In the genomic region with DNA sequence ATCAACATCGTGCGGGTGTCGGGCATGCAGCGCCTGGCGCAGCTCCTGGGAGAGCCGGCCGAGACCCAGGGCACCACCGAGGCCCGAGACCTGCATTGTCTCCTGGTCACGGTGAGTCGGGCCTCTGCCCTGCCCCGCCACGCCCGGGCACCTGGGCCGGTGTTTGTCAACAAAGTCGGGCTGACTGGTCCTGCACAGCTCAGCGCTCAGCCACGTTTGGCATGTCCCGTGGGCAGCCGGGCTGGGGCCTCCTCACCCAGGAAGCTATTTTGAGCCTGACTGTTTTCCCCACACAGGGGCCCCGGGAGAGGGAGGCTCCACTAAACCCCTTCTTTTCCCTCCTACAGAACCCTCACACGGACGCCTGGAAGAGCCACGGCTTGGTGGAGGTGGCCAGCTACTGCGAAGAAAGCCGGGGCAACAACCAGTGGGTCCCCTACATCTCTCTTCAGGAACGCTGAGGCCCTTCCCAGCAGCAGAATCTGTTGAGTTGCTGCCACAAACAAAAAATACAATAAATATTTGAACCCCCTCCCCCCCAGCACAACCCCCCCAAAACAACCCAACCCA, we compare ENCODE assay signal across 8 cellular contexts. TPM values are rescaled to one million over a fixed set of nuclear protein-coding genes. Genes with fewer than 3 reads are reported as not detected.
A peak's percentile ranks its signal among the peaks of the same experiment; 100 is the strongest.
DNase-seq lines count a peak whose midpoint lies in the region; ATAC-seq, FAIRE-seq and TF ChIP-seq lines count a peak whose summit lies in the region.

No MANE protein-coding gene starts in this region.

- no peak for TF ChIP-seq POLR2A in NB4 (IDR thresholded peaks at IDR 0.05; ENCODE audit: extremely low read depth, insufficient read length)

- peak in 1 of 3 donors; percentile 9 for DNase-seq in CD4-positive, CD25-positive, alpha-beta regulatory T cell
- peak; percentile 27 for DNase-seq in NB4 (ENCODE audit: low read depth)
- DNase-seq in kidney: peak; percentile 90
- peak; percentile 27 to 33 for DNase-seq in stimulated activated CD4-positive, alpha-beta T cell treated with anti-CD3 and anti-CD28 coated beads, Interleukin-4, amount 100 ng/mL, for 4 hours
- no peak for DNase-seq in urothelium cell line (ENCODE audit: low spot score)
- no peak for DNase-seq in SHP77 (lab: John Stamatoyannopoulos, UW)

- no peaks in the 10 kb centered on the region for H3K27me3 ChIP-seq in CD4-positive, CD25-positive, alpha-beta regulatory T cell (ENCODE audit: control insufficient read depth, insufficient read depth, low read length)

- peak overlapping the region; percentile 85 for H3K27ac ChIP-seq in CD4-positive, CD25-positive, alpha-beta regulatory T cell (ENCODE audit: insufficient read depth, low read length, poor library complexity, severe bottlenecking)
- H3K27ac ChIP-seq in kidney (ENCODE audit: low read depth in 2 of 2, low read length in 2 of 2): peak overlapping the region; percentile 96 to 98

- peak overlapping the region; percentile 95 to 97 (median 96) for H3K27ac Mint-ChIP-seq in CD4-positive, CD25-positive, alpha-beta regulatory T cell
- H3K27ac Mint-ChIP-seq in brain: peak overlapping the region in 4 of 5 experiments; percentile 69 to 77 (median 70)

- ATAC-seq in CD4-positive, CD25-positive, alpha-beta regulatory T cell (ENCODE audit: low read depth in 2 of 2): no peak
- ATAC-seq in GM21825 (IDR thresholded peaks at IDR 0.05; ENCODE audit: unreplicated experiment): no peak

- peaks cover 38% of the 10 kb centered on the region for H3K4me1 ChIP-seq in CD4-positive, CD25-positive, alpha-beta regulatory T cell (ENCODE audit: control insufficient read depth, insufficient read depth, low read length, poor library complexity, severe bottlenecking)
- peaks cover 0 to 13% of the 10 kb centered on the region in 2 donors for H3K4me1 ChIP-seq in kidney (ENCODE audit: control insufficient read depth in 1 of 2, insufficient read depth in 1 of 2, low read depth in 1 of 2, low read length in 2 of 2)

- no peaks in the 10 kb centered on the region for H3K9me3 ChIP-seq in CD4-positive, CD25-positive, alpha-beta regulatory T cell (ENCODE audit: control insufficient read depth in 2 of 2, low read length in 2 of 2)
- H3K9me3 ChIP-seq in kidney (ENCODE audit: control insufficient read depth in 1 of 2, low read length in 2 of 2): no peaks in the 10 kb centered on the region

- intact Hi-C loops in kidney (cut with DNase I): no loop called here

- H3K9me3 Mint-ChIP-seq in CD4-positive, CD25-positive, alpha-beta regulatory T cell: peaks cover 0 to 4% (median 0%) of the 10 kb centered on the region in 7 donors
- H3K9me3 Mint-ChIP-seq in brain: peaks cover 0 to 14% (median 9%) of the 10 kb centered on the region in 5 experiments

- TF ChIP-seq CTCF in NB4 (IDR thresholded peaks at IDR 0.05; ENCODE audit: low read depth, low read length) (no peak), brain (conservative IDR thresholded peaks at IDR 0.05) (no peak), kidney (IDR thresholded peaks at IDR 0.05; ENCODE audit: borderline replicate concordance, extremely low read depth, insufficient read depth) (no peak)

- peaks cover 20% of the 10 kb centered on the region for H3K27me3 Mint-ChIP-seq in CD4-positive, CD25-positive, alpha-beta regulatory T cell
- peaks cover 64% of the 10 kb centered on the region for H3K27me3 Mint-ChIP-seq in brain

- no peak for FAIRE-seq in kidney (lab: Jason Lieb, UNC)
- no peak for FAIRE-seq in urothelium cell line (lab: Jason Lieb, UNC)

- peaks cover 6% of the 10 kb centered on the region for H3K36me3 Mint-ChIP-seq in CD4-positive, CD25-positive, alpha-beta regulatory T cell
- H3K36me3 Mint-ChIP-seq in brain: no peaks in the 10 kb centered on the region

- peak overlapping the region; percentile 99 for H3K4me3 ChIP-seq in CD4-positive, CD25-positive, alpha-beta regulatory T cell (ENCODE audit: low read depth, low read length)
- H3K4me3 ChIP-seq in NB4 (ENCODE audit: low read depth, low read length) (peak overlapping the region; percentile 97), kidney (ENCODE audit: low read length in 2 of 2) (peak overlapping the region; percentile 99)

- peak overlapping the region; percentile 87 to 98 for H3K9ac ChIP-seq in kidney (ENCODE audit: low read length in 2 of 2)

- H3K36me3 ChIP-seq in CD4-positive, CD25-positive, alpha-beta regulatory T cell (ENCODE audit: control insufficient read depth, insufficient read depth, low read length): no peaks in the 10 kb centered on the region
- peaks cover 4 to 9% of the 10 kb centered on the region in 2 donors for H3K36me3 ChIP-seq in kidney (ENCODE audit: control insufficient read depth in 1 of 2, insufficient read depth in 2 of 2, low read length in 2 of 2)

- peaks cover 0 to 21% (median 10%) of the 10 kb centered on the region in 4 donors for H3K4me1 Mint-ChIP-seq in CD4-positive, CD25-positive, alpha-beta regulatory T cell
- peaks cover 26% of the 10 kb centered on the region for H3K4me1 Mint-ChIP-seq in brain

- peak overlapping the region; percentile 97 to 100 (median 99) for H3K4me3 Mint-ChIP-seq in CD4-positive, CD25-positive, alpha-beta regulatory T cell
- H3K4me3 Mint-ChIP-seq in brain: peak overlapping the region; percentile 91 to 97 (median 94)

RNA-seq across cellular contexts. Expression of a gene that starts 1.3 kb away (rescaled TPM):
- total RNA-seq in CD4-positive, CD25-positive, alpha-beta regulatory T cell: 191 TPM
- 10 to 100 TPM; 53.4 to 70.2 (median 63.3) TPM for polyA plus RNA-seq in CD4-positive, CD25-positive, alpha-beta regulatory T cell
- 28.4 TPM for polyA plus RNA-seq in brain (ENCODE audit: insufficient read depth, low read depth, low replicate concordance)
- 88.5 TPM for total RNA-seq in kidney
- polyA plus RNA-seq in kidney (ENCODE audit: insufficient read depth, low read depth, low replicate concordance): 149 TPM

RNA-seq across cellular contexts. Expression of a gene that starts 20.5 kb away (rescaled TPM):
- 16.0 TPM for total RNA-seq in CD4-positive, CD25-positive, alpha-beta regulatory T cell
- 1 to 10 TPM; 3.8 to 7.5 (median 4.8) TPM for polyA plus RNA-seq in CD4-positive, CD25-positive, alpha-beta regulatory T cell
- polyA plus RNA-seq in brain (ENCODE audit: insufficient read depth, low read depth, low replicate concordance) (80.9 TPM), kidney (ENCODE audit: insufficient read depth, low read depth, low replicate concordance) (9.0 TPM)
- 27.6 TPM for total RNA-seq in kidney

RNA-seq across cellular contexts. Expression of a gene that starts 49.8 kb away (rescaled TPM):
- 24.6 TPM for total RNA-seq in CD4-positive, CD25-positive, alpha-beta regulatory T cell
- polyA plus RNA-seq in CD4-positive, CD25-positive, alpha-beta regulatory T cell: 10 to 100 TPM; 49.7 to 62.5 (median 59.4) TPM
- polyA plus RNA-seq in brain (ENCODE audit: insufficient read depth, low read depth, low replicate concordance) (121 TPM), kidney (ENCODE audit: insufficient read depth, low read depth, low replicate concordance) (188 TPM)
- 69.7 TPM for total RNA-seq in kidney

Comparison
In these comparisons a context has a peak if more than half of its experiments do, and no peak if none do; other contexts are left out.
1. DNase-seq: peak in NB4 (single experiment), kidney (single experiment) and stimulated activated CD4-positive, alpha-beta T cell treated with anti-CD3 and anti-CD28 coated beads, Interleukin-4, amount 100 ng/mL, for 4 hours (2 of 2); none in urothelium cell line (single experiment) and SHP77 (0 of 2).
2. Peak in every context shown above with its lines, with median percentiles within 50 percentile points of each other: H3K4me3 ChIP-seq.